In genomic region chr19:21901861-21902260, GRCh38 we compare ENCODE assay signal across 34 cellular contexts.
"Had no signal": no experiment of that assay in that cellular context is flagged by ENCODE, and none has a peak within 500 bp of the region (broad histone marks: within the 10 kb centered on the region; RNA-seq: fewer than 3 reads in every experiment).

No MANE protein-coding gene starts in this region.

- H3K9me3 ChIP-seq: MG63 had no signal

- DNase-seq: Karpas-422, Kasumi-1, MG63, MM.1S, MV-4-11, NCI-H1048, NCI-H1092, NCI-H1092 treated with DMSO at 0.1 percent for 48 hours, NCI-H1105, NCI-H1105 treated with DMSO at 0.1 percent for 48 hours, NCI-H1417, NCI-H1417 treated with DMSO at 0.1 percent for 48 hours, NCI-H1436, NCI-H1436 treated with DMSO at 0.1 percent for 48 hours, NCI-H146, NCI-H1694, NCI-H1694 treated with DMSO at 0.1 percent for 48 hours, NCI-H187, NCI-H187 treated with DMSO at 0.1 percent for 48 hours, NCI-H1930, NCI-H2029, NCI-H2029 treated with DMSO at 0.1 percent for 48 hours, NCI-H2081, NCI-H2081 treated with DMSO at 0.1 percent for 48 hours, NCI-H2107, NCI-H2171, NCI-H2171 treated with DMSO at 0.1 percent for 48 hours, NCI-H2227 treated with DMSO at 0.1 percent for 48 hours, NCI-H226, NCI-H345, NCI-H446, NCI-H446 treated with DMSO at 0.1 percent for 48 hours, NCI-H510A, NCI-H510A treated with DMSO at 0.1 percent for 48 hours had no signal

- H3K36me3 ChIP-seq: MG63 had no signal

- H3K27me3 ChIP-seq: MG63 had no signal

- H3K4me3 ChIP-seq: MG63 had no signal
